In genomic region chr5:72015103-72015548, GRCh38 we compare ENCODE assay signal across 7 cellular contexts.
DNase-seq lines count a peak whose midpoint lies in the region; ATAC-seq, FAIRE-seq and TF ChIP-seq lines count a peak whose summit lies in the region.

No MANE protein-coding gene starts in this region.

- peaks cover 12% of the 10 kb centered on the region for H3K27me3 Mint-ChIP-seq in activated naive CD4-positive, alpha-beta T cell treated with anti-CD3 and anti-CD28 coated beads, Interleukin-2, amount 10 ng/mL, durations not matched to agents 7 days and 5 days

- no peak overlapping the region for H3K27ac Mint-ChIP-seq in activated naive CD4-positive, alpha-beta T cell treated with anti-CD3 and anti-CD28 coated beads, Interleukin-2, amount 10 ng/mL, durations not matched to agents 7 days and 5 days

- no peaks in the 10 kb centered on the region for H3K9me3 Mint-ChIP-seq in activated naive CD4-positive, alpha-beta T cell treated with anti-CD3 and anti-CD28 coated beads, Interleukin-2, amount 10 ng/mL, durations not matched to agents 7 days and 5 days

- H3K4me1 Mint-ChIP-seq in activated naive CD4-positive, alpha-beta T cell treated with anti-CD3 and anti-CD28 coated beads, Interleukin-2, amount 10 ng/mL, durations not matched to agents 7 days and 5 days: no peaks in the 10 kb centered on the region

- CTCF ChIA-PET in activated naive CD4-positive, alpha-beta T cell treated with anti-CD3 and anti-CD28 coated beads, Interleukin-2, amount 10 ng/mL, durations not matched to agents 7 days and 5 days (lab: Charles Lee): interaction anchor here (1.2 kb wide), 1 partner anchor 414 kb away, joined by 3 read pairs; no protein-coding TSS in a partner anchor

- no peak overlapping the region for H3K4me3 Mint-ChIP-seq in activated naive CD4-positive, alpha-beta T cell treated with anti-CD3 and anti-CD28 coated beads, Interleukin-2, amount 10 ng/mL, durations not matched to agents 7 days and 5 days

- H3K4me3 ChIP-seq in epithelial cell of esophagus (ENCODE audit: low read length): no peak overlapping the region

- FAIRE-seq in D721Med (lab: Jason Lieb, UNC): no peak

- DNase-seq in HS-27A (ENCODE audit: low read depth) (peak; percentile 36), NCI-H748 treated with DMSO at 0.1 percent for 48 hours (lab: John Stamatoyannopoulos, UW) (peak; percentile 95), epithelial cell of esophagus (ENCODE audit: low read depth) (peak; percentile 89), renal cortical epithelial cell (ENCODE audit: low read depth) (peak; percentile 6), D721Med (ENCODE audit: insufficient read length, low spot score) (no peak)
- DNase-seq in activated naive CD4-positive, alpha-beta T cell treated with anti-CD3 and anti-CD28 coated beads, Interleukin-2, amount 10 ng/mL, durations not matched to agents 7 days and 5 days: no peak

- TF ChIP-seq CTCF in epithelial cell of esophagus (IDR thresholded peaks at IDR 0.05; ENCODE audit: insufficient read depth, low read depth, low read length, missing control alignments): no peak
- TF ChIP-seq CTCF in D721Med (IDR thresholded peaks at IDR 0.05; ENCODE audit: insufficient read depth, missing control alignments): no peak

- no peak for ATAC-seq in HG03135 (IDR thresholded peaks at IDR 0.05; ENCODE audit: unreplicated experiment)

- no peaks in the 10 kb centered on the region for H3K36me3 Mint-ChIP-seq in activated naive CD4-positive, alpha-beta T cell treated with anti-CD3 and anti-CD28 coated beads, Interleukin-2, amount 10 ng/mL, durations not matched to agents 7 days and 5 days

Comparison
In these comparisons a context has a peak if more than half of its experiments do, and no peak if none do; other contexts are left out.
1. DNase-seq: peak in HS-27A (single experiment), NCI-H748 treated with DMSO at 0.1 percent for 48 hours (single experiment), epithelial cell of esophagus (single experiment) and renal cortical epithelial cell (single experiment); none in D721Med (single experiment) and activated naive CD4-positive, alpha-beta T cell treated with anti-CD3 and anti-CD28 coated beads, Interleukin-2, amount 10 ng/mL, durations not matched to agents 7 days and 5 days (single experiment).